ENCODE assay signal across 9 cellular contexts in genomic region chr14:82075566-82075965, GRCh38.
DNase-seq lines count a peak whose midpoint lies in the region; FAIRE-seq and TF ChIP-seq lines count a peak whose summit lies in the region.
"Had no signal": no experiment of that assay in that cellular context is flagged by ENCODE, and none has a peak within 500 bp of the region (broad histone marks: within the 10 kb centered on the region; RNA-seq: fewer than 3 reads in every experiment).

No MANE protein-coding gene starts in this region.

- no peak for FAIRE-seq in bronchial epithelial cell (lab: Jason Lieb, UNC)

- no peak overlapping the region for H3K27ac Mint-ChIP-seq in neural crest cell (ENCODE audit: unreplicated experiment)
- H3K27ac Mint-ChIP-seq: naive thymus-derived CD4-positive, alpha-beta T cell had no signal

- peaks cover 39% of the 10 kb centered on the region for H3K27me3 Mint-ChIP-seq in neural crest cell (ENCODE audit: low read depth)
- H3K27me3 Mint-ChIP-seq: naive thymus-derived CD4-positive, alpha-beta T cell had no signal

- no peak for TF ChIP-seq CTCF in MM.1S (IDR thresholded peaks at IDR 0.05; ENCODE audit: low read length)
- TF ChIP-seq CTCF in bronchial epithelial cell (IDR thresholded peaks at IDR 0.05; ENCODE audit: insufficient read depth, low read length, severe bottlenecking), result no peak
- no peak for TF ChIP-seq CTCF in neural crest cell (conservative IDR thresholded peaks at IDR 0.05)
- no peak for TF ChIP-seq CTCF in vagina (IDR thresholded peaks at IDR 0.05)

- H3K9ac ChIP-seq in MM.1S (ENCODE audit: low read length), result no peak overlapping the region

- no peaks in the 10 kb centered on the region for H3K4me1 Mint-ChIP-seq in neural crest cell
- H3K4me1 Mint-ChIP-seq: naive thymus-derived CD4-positive, alpha-beta T cell had no signal

- H3K27me3 ChIP-seq in MM.1S (replicated peaks; ENCODE audit: insufficient read depth, low read length) (no peaks in the 10 kb centered on the region), bronchial epithelial cell (ENCODE audit: control insufficient read depth, insufficient read depth, low read length) (no peaks in the 10 kb centered on the region), vagina (no peaks in the 10 kb centered on the region)

- no peaks in the 10 kb centered on the region for H3K9me3 Mint-ChIP-seq in neural crest cell

- no peaks in the 10 kb centered on the region for H3K9me3 ChIP-seq in MM.1S (replicated peaks; ENCODE audit: insufficient read depth, low read length)
- H3K9me3 ChIP-seq in vagina, result no peaks in the 10 kb centered on the region

- intact Hi-C loops in posterior cingulate gyrus (cut with DNase I), result no loop called here
- intact Hi-C loops in vagina (cut with DNase I), result no loop called here

- no peak overlapping the region for H3K4me3 ChIP-seq in MM.1S (ENCODE audit: low read length)
- H3K4me3 ChIP-seq in bronchial epithelial cell (ENCODE audit: low read depth, low read length), result no peak overlapping the region
- H3K4me3 ChIP-seq in vagina, result no peak overlapping the region

- no peaks in the 10 kb centered on the region for H3K79me2 ChIP-seq in MM.1S (ENCODE audit: low read length)

- H3K36me3 Mint-ChIP-seq in neural crest cell (ENCODE audit: low read depth), result no peaks in the 10 kb centered on the region
- H3K36me3 Mint-ChIP-seq: naive thymus-derived CD4-positive, alpha-beta T cell had no signal

- H2AFZ ChIP-seq in MM.1S (ENCODE audit: low read length), result no peak overlapping the region

- no peak overlapping the region for H3K4me2 ChIP-seq in MM.1S (ENCODE audit: low read depth, low read length)

- no peaks in the 10 kb centered on the region for H3K9me2 ChIP-seq in MM.1S (replicated peaks; ENCODE audit: insufficient read depth, low read length)

- no peaks in the 10 kb centered on the region for H3K36me3 ChIP-seq in MM.1S (replicated peaks; ENCODE audit: insufficient read depth, low read length)
- H3K36me3 ChIP-seq in bronchial epithelial cell (ENCODE audit: control insufficient read depth, insufficient read depth, low read length), result no peaks in the 10 kb centered on the region
- H3K36me3 ChIP-seq in vagina, result no peaks in the 10 kb centered on the region

- no peaks in the 10 kb centered on the region for H4K20me1 ChIP-seq in MM.1S (ENCODE audit: insufficient read depth, low read length)

- H3K27ac ChIP-seq in MM.1S (ENCODE audit: low read length) (no peak overlapping the region), vagina (no peak overlapping the region)

- no peaks in the 10 kb centered on the region for H3F3A ChIP-seq in MM.1S (ENCODE audit: insufficient read depth, low read length)

- H3K4me1 ChIP-seq in MM.1S (ENCODE audit: low read length), result no peaks in the 10 kb centered on the region
- H3K4me1 ChIP-seq in vagina, result no peaks in the 10 kb centered on the region

- H3K4me3 Mint-ChIP-seq in neural crest cell, result no peak overlapping the region
- H3K4me3 Mint-ChIP-seq: naive thymus-derived CD4-positive, alpha-beta T cell had no signal

- no peak for TF ChIP-seq POLR2A in vagina (IDR thresholded peaks at IDR 0.05)

- DNase-seq in GM19240 (ENCODE audit: insufficient read length, low spot score) (peak; percentile 1), MM.1S (peak; percentile 36), bronchial epithelial cell (ENCODE audit: low read depth) (peak; percentile 13), neural crest cell (ENCODE audit: low read depth, low spot score) (peak; percentile 64), posterior cingulate gyrus (no peak), vagina (ENCODE audit: extremely low spot score in 2 of 2) (no peak), activated gamma-delta T cell treated with Interleukin-2 at 50 U/mL for 16 hours (no peak)
- DNase-seq: naive thymus-derived CD4-positive, alpha-beta T cell; NCI-H345 had no signal

Comparison
In these comparisons a context has a peak if more than half of its experiments do, and no peak if none do; other contexts are left out.
1. DNase-seq: peak in GM19240 (single experiment), MM.1S (single experiment), bronchial epithelial cell (single experiment) and neural crest cell (single experiment); none in posterior cingulate gyrus (0 of 10), vagina (0 of 2) and activated gamma-delta T cell treated with Interleukin-2 at 50 U/mL for 16 hours (single experiment).